ENCODE assay signal across 10 cellular contexts in the genomic region with DNA sequence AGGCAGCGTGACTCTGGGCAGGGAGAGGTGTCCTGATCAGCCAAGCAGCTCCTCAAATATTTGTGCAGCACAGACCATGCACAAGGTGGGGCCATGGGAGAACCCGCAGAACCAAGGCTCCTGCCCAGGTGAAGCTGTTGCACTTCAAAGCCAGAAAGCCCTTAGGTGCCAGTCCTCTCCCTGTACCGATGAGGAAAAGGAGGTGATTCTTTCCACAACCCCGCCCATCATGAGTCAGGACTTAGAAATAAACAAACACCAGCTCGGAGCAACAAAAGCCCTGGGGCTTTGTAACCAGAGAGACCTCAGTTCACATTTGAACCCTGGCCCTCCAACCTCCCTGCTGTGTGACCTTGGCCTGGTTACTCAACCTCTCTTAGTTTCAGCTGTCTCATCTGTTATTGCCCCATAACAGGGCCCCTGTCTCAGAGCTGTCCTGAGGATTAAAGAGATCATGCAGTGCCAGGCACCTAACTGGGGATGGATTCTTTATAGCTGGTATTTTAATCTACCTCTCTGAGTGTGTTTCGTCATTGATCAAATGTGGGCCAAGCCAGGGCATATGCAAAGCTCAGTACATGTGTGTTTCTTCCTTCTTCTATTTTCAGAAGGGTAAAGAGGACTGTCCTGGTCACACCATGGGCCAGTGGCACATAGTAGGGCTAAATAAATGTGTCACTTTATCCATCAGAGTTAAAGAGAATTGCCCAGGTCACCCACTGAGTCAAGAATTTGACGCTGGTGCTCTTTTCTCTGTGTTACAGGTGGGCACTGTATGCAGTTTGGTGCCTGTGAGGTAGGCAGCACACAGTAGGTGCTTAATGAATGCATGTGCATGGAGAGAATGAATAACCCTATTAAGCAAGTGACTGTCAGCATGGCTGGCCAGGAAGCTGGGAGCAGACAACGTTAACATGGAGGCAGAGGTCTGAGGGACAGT. TPM values are rescaled to one million over a fixed set of nuclear protein-coding genes. Genes with fewer than 3 reads are reported as not detected.
DNase-seq lines count a peak whose midpoint lies in the region; ATAC-seq and TF ChIP-seq lines count a peak whose summit lies in the region.
"Had no signal": no experiment of that assay in that cellular context is flagged by ENCODE, and none has a peak within 500 bp of the region (broad histone marks: within the 10 kb centered on the region; RNA-seq: fewer than 3 reads in every experiment).

No MANE protein-coding gene starts in this region.

- no peak for TF ChIP-seq POLR2A in adrenal gland (IDR thresholded peaks at IDR 0.05)

- WGBS in adrenal gland, 4 donors: 51 to 55% (median 53%) methylated on average over 7 to 8 of the region's 8 CpGs

- POLR2A ChIA-PET in GM10248 (lab: Yijun Ruan, JAX): no interaction called here

- no peak overlapping the region for H3K4me3 ChIP-seq in adrenal gland

- CTCF ChIA-PET in GM10248 (lab: Yijun Ruan, JAX): interaction anchor here (1.0 to 1.3 kb wide), 2 partner anchors 11 to 57 kb away, joined by 4 read pairs; no protein-coding TSS in a partner anchor

- H3K27ac ChIP-seq in adrenal gland: no peak overlapping the region

- H3K36me3 ChIP-seq in adrenal gland (replicated peaks in 1 of 2): no peaks in the 10 kb centered on the region

- H3K4me1 ChIP-seq in adrenal gland (replicated peaks in 1 of 2): peaks cover 0 to 3% of the 10 kb centered on the region in 2 donors

- intact Hi-C loops in adrenal gland (cut with DNase I) (no loop called here), left colon (cut with DNase I, micrococcal nuclease) (no loop called here)

- no peak for TF ChIP-seq CTCF in adrenal gland (IDR thresholded peaks at IDR 0.05)
- TF ChIP-seq CTCF in GM10248 (IDR thresholded peaks at IDR 0.05; ENCODE audit: control extremely low read depth, extremely low read depth, low read depth, missing control alignments): no peak

- ATAC-seq in left colon (peak; percentile 83), HG03097 (IDR thresholded peaks at IDR 0.05; ENCODE audit: low FRiP score, unreplicated experiment) (no peak)

- DNase-seq in AG20443 (ENCODE audit: low spot score) (peak; percentile 65), HT-29 (ENCODE audit: low spot score) (peak; percentile 82), adrenal gland (peak in 6 of 7 donors; percentile 49 to 79 (median 62)), left colon (peak; percentile 26 to 40), medulla oblongata (ENCODE audit: extremely low spot score) (no peak), GM10248 (ENCODE audit: extremely low spot score) (no peak), C1 segment of cervical spinal cord (lab: John Stamatoyannopoulos, UW) (no peak)
- DNase-seq: caudate nucleus had no signal

- no peaks in the 10 kb centered on the region for H3K27me3 ChIP-seq in adrenal gland

- no peaks in the 10 kb centered on the region for H3K9me3 ChIP-seq in adrenal gland (replicated peaks in 1 of 3)

RNA-seq across cellular contexts. Expression of gene LDLRAD1, which starts 1.4 kb away (rescaled TPM):
- total RNA-seq in HT-29 (2014; rRNA removed; shearing (Covaris generic)): not detected in 2 replicates
- total RNA-seq in adrenal gland (1 to 10 TPM in 4 of 8 donors, under 1 TPM in 3, not detected in 1; 0.39 to 2.9 (median 1.8) TPM), left colon (not detected)
- polyA plus RNA-seq in adrenal gland: 1 to 10 TPM in 1 of 3 donors, under 1 TPM in 2; 0.32 to 1.3 (median 0.54) TPM
- total RNA-seq: mesothelial cell of epicardium had no signal

RNA-seq across cellular contexts. Expression of gene TMEM59, which starts 36.4 kb away (rescaled TPM):
- 193 and 255 TPM in 2 replicates for total RNA-seq in HT-29 (2014; rRNA removed; shearing (Covaris generic))
- total RNA-seq in adrenal gland (100 to 1,000 TPM; 351 to 736 (median 615) TPM), left colon (1,000 to 10,000 TPM in 1 of 2 donors, 100 to 1,000 TPM in 1; 782 to 1,105 TPM)
- polyA plus RNA-seq in adrenal gland: 100 to 1,000 TPM in 2 of 3 donors, 10 to 100 TPM in 1; 96.8 to 489 (median 131) TPM

RNA-seq across cellular contexts. Expression of gene TCEANC2, which starts 36.8 kb away (rescaled TPM):
- 1.2 and 2.0 TPM in 2 replicates for total RNA-seq in HT-29 (2014; rRNA removed; shearing (Covaris generic))
- total RNA-seq in adrenal gland (10 to 100 TPM in 1 of 8 donors, 1 to 10 TPM in 7; 2.3 to 12.5 (median 5.8) TPM), left colon (1 to 10 TPM; 3.4 to 4.4 TPM)
- polyA plus RNA-seq in adrenal gland: 1 to 10 TPM; 1.3 to 6.0 (median 2.8) TPM

Comparison
In these comparisons a context has a peak if more than half of its experiments do, and no peak if none do; other contexts are left out.
1. DNase-seq: peak in AG20443 (single experiment), HT-29 (single experiment), adrenal gland (6 of 7) and left colon (2 of 2); none in medulla oblongata (single experiment), GM10248 (single experiment) and C1 segment of cervical spinal cord (0 of 14).